ENCODE assay signal across 19 cellular contexts in genomic region chr4:26157541-26157940, GRCh38.
"Had no signal": no experiment of that assay in that cellular context is flagged by ENCODE, and none has a peak within 500 bp of the region (broad histone marks: within the 10 kb centered on the region; RNA-seq: fewer than 3 reads in every experiment).

No MANE protein-coding gene starts in this region.

- H3K27me3 ChIP-seq: colonic mucosa, transverse colon had no signal

- H3K4me1 Mint-ChIP-seq: nephron, T-helper 17 cell had no signal

- H3K4me3 ChIP-seq: colonic mucosa, transverse colon had no signal

- H3K4me1 ChIP-seq: colonic mucosa, transverse colon had no signal

- ATAC-seq: esophagus mucosa, right cardiac atrium, T-helper 17 cell had no signal

- H3K9me3 ChIP-seq: colonic mucosa, transverse colon had no signal

- H3K27me3 Mint-ChIP-seq: brain, progenitor cell of endocrine pancreas had no signal

- H3K36me3 ChIP-seq: colonic mucosa, transverse colon had no signal

- H3K4me3 Mint-ChIP-seq: brain, nephron, T-helper 17 cell had no signal

- DNase-seq: activated CD4-positive, CD25-positive, alpha-beta regulatory T cell; activated effector memory CD4-positive, alpha-beta T cell treated with Interleukin-2 at 50 U/mL for 16 hours; activated naive CD4-positive, alpha-beta T cell treated with anti-CD3 and anti-CD28 coated beads, Interleukin-2, amount 50 U/mL, for 16 hours; amygdala; central memory CD4-positive, alpha-beta T cell; colonic mucosa; head of caudate nucleus; mesendoderm; occipital lobe; right cardiac atrium; small intestine; stimulated activated CD4-positive, alpha-beta T cell treated with anti-CD3 and anti-CD28 coated beads, Interleukin-4, amount 100 ng/mL, for 24 hours; stimulated activated naive CD4-positive, alpha-beta T cell; T-helper 17 cell; transverse colon had no signal

- H3K36me3 Mint-ChIP-seq: brain had no signal

- H3K27ac ChIP-seq: colonic mucosa, transverse colon had no signal

- H3K27ac Mint-ChIP-seq: brain, nephron, progenitor cell of endocrine pancreas, T-helper 17 cell had no signal
